Comparison of ENCODE assay signal across 23 cellular contexts in the genomic region with DNA sequence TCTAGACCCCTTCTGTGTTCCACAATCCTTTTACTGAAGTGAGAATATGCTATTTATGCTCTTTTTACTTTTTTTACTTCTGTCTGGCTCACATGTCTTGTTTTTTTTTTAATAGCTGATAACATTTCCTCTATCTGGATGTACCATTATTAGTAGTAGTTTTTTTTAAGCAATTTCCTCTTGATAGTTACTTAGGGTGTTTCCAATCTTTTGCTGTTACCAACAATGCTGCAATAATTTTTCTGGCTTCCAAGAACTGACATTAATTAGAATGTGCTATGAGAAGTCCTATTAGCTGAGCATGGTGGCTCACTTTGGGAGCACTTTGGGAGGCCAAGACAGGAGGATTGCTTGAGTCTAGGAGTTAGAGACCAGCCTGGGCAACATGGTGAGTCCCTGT. TPM values are rescaled to one million over a fixed set of nuclear protein-coding genes. Genes with fewer than 3 reads are reported as not detected.
DNase-seq lines count a peak whose midpoint lies in the region; ATAC-seq and TF ChIP-seq lines count a peak whose summit lies in the region.
"Had no signal": no experiment of that assay in that cellular context is flagged by ENCODE, and none has a peak within 500 bp of the region (broad histone marks: within the 10 kb centered on the region; RNA-seq: fewer than 3 reads in every experiment).

No MANE protein-coding gene starts in this region.

- ATAC-seq in activated T-cell treated with anti-CD3 and anti-CD28 coated beads, Interleukin-2, amount 50 U/mL, for 72 hours (replicated peaks in 1 of 2): no peak
- peak; percentile 67 for ATAC-seq in Right ventricle myocardium superior (ENCODE audit: poor library complexity)
- ATAC-seq in upper lobe of right lung: peak; percentile 9
- ATAC-seq in HG02981 (IDR thresholded peaks at IDR 0.05; ENCODE audit: unreplicated experiment): no peak
- ATAC-seq: activated CD4-positive, CD25-positive, alpha-beta regulatory T cell treated with anti-CD3 and anti-CD28 coated beads, Interleukin-2, amount 50 U/mL, for 24 hours; activated T-helper 17 cell treated with anti-CD3 and anti-CD28 coated beads, Interleukin-2, amount 50 U/mL, for 72 hours; stimulated activated effector memory CD8-positive, alpha-beta T cell treated with anti-CD3 and anti-CD28 coated beads, Interleukin-12 subunit alpha, Interleukin-12 subunit beta, amount 100 ng/mL, for 72 hours had no signal

- no peaks in the 10 kb centered on the region for H3K27me3 Mint-ChIP-seq in activated T-cell treated with anti-CD3 and anti-CD28 coated beads, Interleukin-2, amount 50 U/mL, for 72 hours (ENCODE audit: low read depth)
- H3K27me3 Mint-ChIP-seq in activated T-cell treated with anti-CD3 and anti-CD28 coated beads, Interleukin-2, amount 50 U/mL, for 24 hours: no peaks in the 10 kb centered on the region
- no peaks in the 10 kb centered on the region for H3K27me3 Mint-ChIP-seq in type B pancreatic cell
- H3K27me3 Mint-ChIP-seq: activated T-helper 17 cell treated with anti-CD3 and anti-CD28 coated beads, Interleukin-2, amount 50 U/mL, for 72 hours; B cell had no signal

- no peak for TF ChIP-seq CTCF in neutrophil (IDR thresholded peaks at IDR 0.05)
- TF ChIP-seq CTCF in upper lobe of right lung (IDR thresholded peaks at IDR 0.05): no peak
- no peak for TF ChIP-seq CTCF in type B pancreatic cell (conservative IDR thresholded peaks at IDR 0.05)

- no peaks in the 10 kb centered on the region for H3K36me3 ChIP-seq in neutrophil
- H3K36me3 ChIP-seq in upper lobe of right lung: no peaks in the 10 kb centered on the region

- H3K9me3 Mint-ChIP-seq in activated T-cell treated with anti-CD3 and anti-CD28 coated beads, Interleukin-2, amount 50 U/mL, for 72 hours: no peaks in the 10 kb centered on the region
- H3K9me3 Mint-ChIP-seq in activated T-cell treated with anti-CD3 and anti-CD28 coated beads, Interleukin-2, amount 50 U/mL, for 24 hours: no peaks in the 10 kb centered on the region
- H3K9me3 Mint-ChIP-seq in type B pancreatic cell: no peaks in the 10 kb centered on the region
- H3K9me3 Mint-ChIP-seq: activated T-helper 17 cell treated with anti-CD3 and anti-CD28 coated beads, Interleukin-2, amount 50 U/mL, for 72 hours; HFFc6; stimulated activated effector memory CD8-positive, alpha-beta T cell treated with anti-CD3 and anti-CD28 coated beads, Interleukin-12 subunit alpha, Interleukin-12 subunit beta, amount 100 ng/mL, for 72 hours had no signal

- H3K4me3 Mint-ChIP-seq in activated T-cell treated with anti-CD3 and anti-CD28 coated beads, Interleukin-2, amount 50 U/mL, for 72 hours: no peak overlapping the region
- no peak overlapping the region for H3K4me3 Mint-ChIP-seq in activated T-cell treated with anti-CD3 and anti-CD28 coated beads, Interleukin-2, amount 50 U/mL, for 24 hours
- H3K4me3 Mint-ChIP-seq in type B pancreatic cell: no peak overlapping the region
- H3K4me3 Mint-ChIP-seq: activated T-helper 17 cell treated with anti-CD3 and anti-CD28 coated beads, Interleukin-2, amount 50 U/mL, for 72 hours; B cell; HFFc6; stimulated activated effector memory CD8-positive, alpha-beta T cell treated with anti-CD3 and anti-CD28 coated beads, Interleukin-12 subunit alpha, Interleukin-12 subunit beta, amount 100 ng/mL, for 72 hours had no signal

- no peak for DNase-seq in activated T-cell treated with anti-CD3 and anti-CD28 coated beads, Interleukin-2, amount 50 U/mL, for 72 hours
- no peak for DNase-seq in activated T-cell treated with anti-CD3 and anti-CD28 coated beads, Interleukin-2, amount 50 U/mL, for 24 hours
- DNase-seq in Right ventricle myocardium superior: no peak
- DNase-seq in upper lobe of right lung: no peak
- DNase-seq in type B pancreatic cell (ENCODE audit: extremely low spot score, unreplicated experiment): no peak
- no peak for DNase-seq in DMS79 treated with DMSO at 0.1 percent for 48 hours (lab: John Stamatoyannopoulos, UW)
- DNase-seq: 8988T, brain microvascular endothelial cell, HFFc6, IMR-90, NCI-H1417 treated with DMSO at 0.1 percent for 48 hours, NCI-H524 treated with DMSO at 0.1 percent for 48 hours, occipital lobe, retina, T1000, trophoblast cell had no signal

- H3K27me3 ChIP-seq in neutrophil (no peaks in the 10 kb centered on the region), upper lobe of right lung (no peaks in the 10 kb centered on the region)
- H3K27me3 ChIP-seq: brain microvascular endothelial cell had no signal

- H3K4me3 ChIP-seq in neutrophil (ENCODE audit: low read depth in 1 of 2, low read length in 1 of 2) (no peak overlapping the region), upper lobe of right lung (no peak overlapping the region)
- H3K4me3 ChIP-seq: lung had no signal

- H3K27ac ChIP-seq in neutrophil (peak overlapping the region; percentile 13), upper lobe of right lung (peak overlapping the region; percentile 49)
- H3K27ac ChIP-seq: brain microvascular endothelial cell had no signal

- intact Hi-C loops in Right ventricle myocardium superior (cut with DNase I): no loop called here
- intact Hi-C loops in upper lobe of right lung (cut with DNase I): no loop called here

- peaks cover 0 to 21% of the 10 kb centered on the region in 2 donors for H3K36me3 Mint-ChIP-seq in activated T-cell treated with anti-CD3 and anti-CD28 coated beads, Interleukin-2, amount 50 U/mL, for 72 hours (ENCODE audit: insufficient read depth in 2 of 2)
- peaks cover 71% of the 10 kb centered on the region for H3K36me3 Mint-ChIP-seq in activated T-cell treated with anti-CD3 and anti-CD28 coated beads, Interleukin-2, amount 50 U/mL, for 24 hours (ENCODE audit: low read depth)
- H3K36me3 Mint-ChIP-seq in type B pancreatic cell: peaks cover 4% of the 10 kb centered on the region

- peak overlapping the region; percentile 81 for H3K27ac Mint-ChIP-seq in activated T-cell treated with anti-CD3 and anti-CD28 coated beads, Interleukin-2, amount 50 U/mL, for 72 hours
- H3K27ac Mint-ChIP-seq in activated T-cell treated with anti-CD3 and anti-CD28 coated beads, Interleukin-2, amount 50 U/mL, for 24 hours: no peak overlapping the region
- H3K27ac Mint-ChIP-seq in type B pancreatic cell: no peak overlapping the region
- H3K27ac Mint-ChIP-seq: activated T-helper 17 cell treated with anti-CD3 and anti-CD28 coated beads, Interleukin-2, amount 50 U/mL, for 72 hours; B cell; HFFc6 had no signal

- H3K9me3 ChIP-seq in neutrophil (no peaks in the 10 kb centered on the region), upper lobe of right lung (no peaks in the 10 kb centered on the region)

- H3K4me1 ChIP-seq in neutrophil (ENCODE audit: control insufficient read depth in 1 of 2, insufficient read depth in 1 of 2, low read depth in 1 of 2, low read length in 1 of 2) (peaks cover 25 to 29% of the 10 kb centered on the region in 2 experiments), upper lobe of right lung (peaks cover 40% of the 10 kb centered on the region)

- peaks cover 29% of the 10 kb centered on the region for H3K4me1 Mint-ChIP-seq in activated T-cell treated with anti-CD3 and anti-CD28 coated beads, Interleukin-2, amount 50 U/mL, for 72 hours (ENCODE audit: low read depth)
- H3K4me1 Mint-ChIP-seq in activated T-cell treated with anti-CD3 and anti-CD28 coated beads, Interleukin-2, amount 50 U/mL, for 24 hours (ENCODE audit: low read depth): peaks cover 45% of the 10 kb centered on the region
- H3K4me1 Mint-ChIP-seq in type B pancreatic cell (ENCODE audit: unreplicated experiment): peaks cover 37% of the 10 kb centered on the region

RNA-seq across cellular contexts. Expression of gene KSR1, which starts 32.0 kb away (rescaled TPM):
- total RNA-seq in activated T-cell treated with anti-CD3 and anti-CD28 coated beads, Interleukin-2, amount 50 U/mL, for 72 hours: 100 to 1,000 TPM; 191 to 296 TPM
- total RNA-seq in Right ventricle myocardium superior: 8.3 TPM
- total RNA-seq in upper lobe of right lung: 52.5 TPM
- total RNA-seq in type B pancreatic cell (ENCODE audit: low replicate concordance): 57.8 and 74.0 TPM in 2 replicates

Comparison
In these comparisons a context has a peak if more than half of its experiments do, and no peak if none do; other contexts are left out.
1. ATAC-seq: peak in Right ventricle myocardium superior (single experiment) and upper lobe of right lung (single experiment); none in activated T-cell treated with anti-CD3 and anti-CD28 coated beads, Interleukin-2, amount 50 U/mL, for 72 hours (0 of 2) and HG02981 (single experiment).